Comparison of ENCODE assay signal across 7 cellular contexts in genomic region chr14:80959448-80960006, GRCh38. TPM values are rescaled to one million over a fixed set of nuclear protein-coding genes. Genes with fewer than 3 reads are reported as not detected.
DNase-seq lines count a peak whose midpoint lies in the region; ATAC-seq, FAIRE-seq and TF ChIP-seq lines count a peak whose summit lies in the region.

No MANE protein-coding gene starts in this region.

- WGBS in small intestine, 3 donors = 14 to 28% (median 24%) methylated on average over 5 of the region's 5 CpGs
- WGBS in hepatocyte (ENCODE audit: low lambda C conversion rate, missing lambda C conversion rate) = 86% methylated on average over 5 of the region's 5 CpGs

- H3K4me3 Mint-ChIP-seq in progenitor cell of endocrine pancreas (ENCODE audit: low read depth) = no peak overlapping the region

- TF ChIP-seq CTCF in progenitor cell of endocrine pancreas (IDR thresholded peaks at IDR 0.05; ENCODE audit: unreplicated experiment) (no peak), hepatocyte (IDR thresholded peaks at IDR 0.05; ENCODE audit: poor library complexity) (no peak)

- H3K27ac Mint-ChIP-seq in progenitor cell of endocrine pancreas = no peak overlapping the region

- DNase-seq in NCI-H187 treated with DMSO at 0.1 percent for 48 hours (lab: John Stamatoyannopoulos, UW) (peak; percentile 13), activated T-helper 1 cell treated with Interleukin-2 at 50 U/mL for 16 hours (ENCODE audit: low read depth) (peak; percentile 16), small intestine (peak; percentile 56), progenitor cell of endocrine pancreas (ENCODE audit: low spot score, unreplicated experiment) (no peak), hepatocyte (ENCODE audit: low spot score) (no peak)

- peaks cover 4% of the 10 kb centered on the region for H3K4me1 Mint-ChIP-seq in progenitor cell of endocrine pancreas (ENCODE audit: low read depth)

- H3K9me3 Mint-ChIP-seq in progenitor cell of endocrine pancreas (ENCODE audit: low read depth) = no peaks in the 10 kb centered on the region

- H3K36me3 Mint-ChIP-seq in progenitor cell of endocrine pancreas (ENCODE audit: insufficient read depth) = no peaks in the 10 kb centered on the region

- H2AFZ ChIP-seq in hepatocyte = no peak overlapping the region

- H3K4me3 ChIP-seq in small intestine (ENCODE audit: low read depth in 1 of 2, low read length in 2 of 2) (no peak overlapping the region), hepatocyte (no peak overlapping the region)

- peak; percentile 98 for ATAC-seq in GM18873 (IDR thresholded peaks at IDR 0.05; ENCODE audit: low FRiP score, unreplicated experiment)
- peak; percentile 98 for ATAC-seq in HG02759 (IDR thresholded peaks at IDR 0.05; ENCODE audit: unreplicated experiment)

- no peak for FAIRE-seq in small intestine (lab: Jason Lieb, UNC)

- H3K27ac ChIP-seq in small intestine (ENCODE audit: low read depth in 1 of 2, low read length in 1 of 2) (peak overlapping the region in 1 of 2 donors; percentile 0), hepatocyte (no peak overlapping the region)

- no peaks in the 10 kb centered on the region for H3K9me2 ChIP-seq in hepatocyte (replicated peaks; ENCODE audit: insufficient read depth)

- H3K27me3 ChIP-seq in small intestine (ENCODE audit: control insufficient read depth in 2 of 2, insufficient read depth in 2 of 2, low read length in 2 of 2) = no peaks in the 10 kb centered on the region
- peaks cover 46% of the 10 kb centered on the region for H3K27me3 ChIP-seq in hepatocyte

- H3K27me3 Mint-ChIP-seq in progenitor cell of endocrine pancreas = peaks cover 39% of the 10 kb centered on the region

- H4K20me1 ChIP-seq in hepatocyte (ENCODE audit: insufficient read depth, poor library complexity, severe bottlenecking) = no peaks in the 10 kb centered on the region

- H3K4me1 ChIP-seq in small intestine (ENCODE audit: control insufficient read depth in 2 of 2, insufficient read depth in 1 of 2, low read depth in 1 of 2, low read length in 1 of 2) (peaks cover 0 to 3% of the 10 kb centered on the region in 2 donors), hepatocyte (ENCODE audit: insufficient read depth) (no peaks in the 10 kb centered on the region)

- H3K9me3 ChIP-seq in small intestine (ENCODE audit: control insufficient read depth, low read depth) = no peaks in the 10 kb centered on the region
- H3K9me3 ChIP-seq in hepatocyte (ENCODE audit: low read depth) = no peaks in the 10 kb centered on the region

- H3K79me2 ChIP-seq in hepatocyte = no peaks in the 10 kb centered on the region

- no peak overlapping the region for H3K4me2 ChIP-seq in hepatocyte

- no peaks in the 10 kb centered on the region for H3K36me3 ChIP-seq in small intestine (ENCODE audit: control insufficient read depth in 2 of 2, insufficient read depth in 2 of 2, low read length in 2 of 2)
- no peaks in the 10 kb centered on the region for H3K36me3 ChIP-seq in hepatocyte (replicated peaks; ENCODE audit: insufficient read depth, low read depth)

RNA-seq across cellular contexts. Expression of gene TSHR, which starts 4.1 kb away (rescaled TPM):
- polyA plus RNA-seq in small intestine = under 1 TPM in 2 of 3 donors, not detected in 1; 0.01 to 0.81 TPM
- 0.24 TPM in 1 of 2 replicates, not detected in the other for total RNA-seq in progenitor cell of endocrine pancreas
- 0.08 TPM in 1 of 2 replicates, not detected in the other for total RNA-seq in hepatocyte
- 0.43 and 0.83 TPM in 2 replicates for polyA plus RNA-seq in hepatocyte

RNA-seq across cellular contexts. Expression of gene CEP128, which starts 18.0 kb away (rescaled TPM):
- polyA plus RNA-seq in small intestine = 1 to 10 TPM in 1 of 3 donors, under 1 TPM in 2; 0.22 to 1.4 (median 0.81) TPM
- total RNA-seq in progenitor cell of endocrine pancreas = 15.9 and 16.5 TPM in 2 replicates
- total RNA-seq in hepatocyte = 3.6 and 9.3 TPM in 2 replicates
- 1.4 and 2.7 TPM in 2 replicates for polyA plus RNA-seq in hepatocyte

Comparison
In these comparisons a context has a peak if more than half of its experiments do, and no peak if none do; other contexts are left out.
1. DNase-seq: peak in NCI-H187 treated with DMSO at 0.1 percent for 48 hours (single experiment), activated T-helper 1 cell treated with Interleukin-2 at 50 U/mL for 16 hours (single experiment) and small intestine (single experiment); none in progenitor cell of endocrine pancreas (single experiment) and hepatocyte (single experiment).